Comparison of ENCODE assay signal across 29 cellular contexts in genomic region chr12:97862072-97862471, GRCh38.
"Had no signal": no experiment of that assay in that cellular context is flagged by ENCODE, and none has a peak within 500 bp of the region (broad histone marks: within the 10 kb centered on the region; RNA-seq: fewer than 3 reads in every experiment).

No MANE protein-coding gene starts in this region.

- H3K27ac Mint-ChIP-seq: dendritic cell treated with granulocyte-macrophage colony-stimulating factor and Interleukin-4, amounts not matched to agents 40 ng/mL and 50 ng/mL, for 4 days; effector memory CD8-positive, alpha-beta T cell; endodermal cell had no signal

- H3K4me3 Mint-ChIP-seq: dendritic cell treated with granulocyte-macrophage colony-stimulating factor and Interleukin-4, amounts not matched to agents 40 ng/mL and 50 ng/mL, for 4 days; effector memory CD8-positive, alpha-beta T cell; endodermal cell had no signal

- H3K27me3 ChIP-seq: esophagus muscularis mucosa, esophagus squamous epithelium, foreskin keratinocyte, gastrocnemius medialis, gastroesophageal sphincter, heart left ventricle, heart right ventricle, hepatocyte had no signal

- H3K4me1 Mint-ChIP-seq: endodermal cell had no signal

- H3K27me3 Mint-ChIP-seq: dendritic cell treated with granulocyte-macrophage colony-stimulating factor and Interleukin-4, amounts not matched to agents 40 ng/mL and 50 ng/mL, for 4 days; effector memory CD8-positive, alpha-beta T cell had no signal

- H3K79me2 ChIP-seq: hepatocyte had no signal

- H3K4me2 ChIP-seq: hepatocyte had no signal

- H3K27ac ChIP-seq: coronary artery, dorsolateral prefrontal cortex, epithelial cell of prostate, esophagus muscularis mucosa, esophagus squamous epithelium, foreskin keratinocyte, gastrocnemius medialis, gastroesophageal sphincter, heart left ventricle, heart right ventricle, hepatocyte had no signal

- H3K4me1 ChIP-seq: esophagus muscularis mucosa, esophagus squamous epithelium, foreskin keratinocyte, gastrocnemius medialis, gastroesophageal sphincter, heart left ventricle, heart right ventricle had no signal

- DNase-seq: cortex of kidney; dermis blood vessel endothelial cell; dorsolateral prefrontal cortex; effector CD4-positive, alpha-beta T cell; effector CD8-positive, alpha-beta T cell; effector memory CD4-positive, alpha-beta T cell; effector memory CD8-positive, alpha-beta T cell; endodermal cell; erythroblast; esophagus squamous epithelium; foreskin fibroblast; foreskin keratinocyte; foreskin melanocyte; gastrocnemius medialis; glutamatergic neuron; head of caudate nucleus; heart left ventricle; heart right ventricle; hippocampal formation had no signal

- H3K36me3 ChIP-seq: esophagus muscularis mucosa, esophagus squamous epithelium, gastrocnemius medialis, gastroesophageal sphincter, heart left ventricle, heart right ventricle had no signal

- FAIRE-seq: endometrium, endothelial cell of umbilical vein, frontal cortex had no signal

- ATAC-seq: effector memory CD8-positive, alpha-beta T cell; esophagus mucosa; foreskin keratinocyte; gastrocnemius medialis; gastroesophageal sphincter; heart left ventricle; heart right ventricle had no signal

- H3K9me3 ChIP-seq: esophagus squamous epithelium, gastrocnemius medialis, gastroesophageal sphincter had no signal

- H3K4me3 ChIP-seq: coronary artery, dorsolateral prefrontal cortex, esophagus muscularis mucosa, esophagus squamous epithelium, gastrocnemius medialis, gastroesophageal sphincter, heart left ventricle, heart right ventricle, hepatocyte had no signal

- H2AFZ ChIP-seq: hepatocyte had no signal
